Comparison of ENCODE assay signal across 16 cellular contexts in the genomic region with DNA sequence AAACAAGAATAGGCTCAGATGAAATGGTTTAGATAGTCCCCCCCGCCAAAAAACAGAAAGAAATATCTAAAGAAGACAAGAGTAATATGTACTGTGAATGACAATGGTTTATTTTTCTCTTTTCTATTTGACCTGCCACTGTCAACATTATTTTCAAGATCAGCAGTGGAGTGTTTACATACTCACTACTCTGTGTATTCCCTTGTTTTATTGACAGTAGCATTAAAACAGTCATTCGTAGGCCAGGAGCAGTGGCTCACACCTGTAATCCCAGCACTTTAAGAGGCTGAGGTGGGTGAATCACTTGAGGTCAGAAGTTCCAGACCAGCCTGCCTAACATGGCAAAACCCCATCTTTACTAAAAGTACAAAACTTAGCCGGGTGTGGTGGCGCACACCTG.
"Had no signal": no experiment of that assay in that cellular context is flagged by ENCODE, and none has a peak within 500 bp of the region (broad histone marks: within the 10 kb centered on the region; RNA-seq: fewer than 3 reads in every experiment).

No MANE protein-coding gene starts in this region.

- H3K27me3 ChIP-seq: ascending aorta, esophagus squamous epithelium had no signal

- H3K9me3 ChIP-seq: ascending aorta, esophagus squamous epithelium, heart right ventricle, left ventricle myocardium inferior, spleen, upper lobe of right lung had no signal

- DNase-seq: activated CD4-positive, alpha-beta T cell treated with anti-CD3 and anti-CD28 coated beads, Interleukin-2, amount 50 U/mL, for 1 hour; activated CD4-positive, CD25-positive, alpha-beta regulatory T cell treated with anti-CD3 and anti-CD28 coated beads, Interleukin-2, amount 50 U/mL, for 72 hours; activated CD8-positive, alpha-beta memory T cell treated with anti-CD3 and anti-CD28 coated beads for 24 hours; activated effector memory CD4-positive, alpha-beta T cell treated with anti-CD3 and anti-CD28 coated beads, Interleukin-2, amount 50 U/mL, for 16 hours; activated T-cell treated with anti-CD3 and anti-CD28 coated beads, Interleukin-2, amount 50 U/mL, for 72 hours; cerebellar nuclear complex; cortex of kidney; esophagus squamous epithelium; heart right ventricle; immature natural killer cell; left ventricle myocardium inferior; retina; spleen; stimulated activated naive B cell treated with anti-CD40 and anti-IgM and Interleukin-4, amounts not matched to agents 10 μg/mL and 1 μg/mL and 100 μg/mL, for 72 hours; upper lobe of right lung had no signal

- H3K36me3 ChIP-seq: ascending aorta, esophagus squamous epithelium, heart right ventricle, left ventricle myocardium inferior, spleen, upper lobe of right lung had no signal

- H3K4me3 ChIP-seq: ascending aorta, esophagus squamous epithelium, heart right ventricle, left ventricle myocardium inferior, spleen, upper lobe of right lung had no signal

- H3K4me1 ChIP-seq: ascending aorta, esophagus squamous epithelium, heart right ventricle, left ventricle myocardium inferior, spleen, upper lobe of right lung had no signal

- H3K27ac ChIP-seq: ascending aorta, esophagus squamous epithelium, heart right ventricle, left ventricle myocardium inferior, spleen, upper lobe of right lung had no signal
